In the genomic region with DNA sequence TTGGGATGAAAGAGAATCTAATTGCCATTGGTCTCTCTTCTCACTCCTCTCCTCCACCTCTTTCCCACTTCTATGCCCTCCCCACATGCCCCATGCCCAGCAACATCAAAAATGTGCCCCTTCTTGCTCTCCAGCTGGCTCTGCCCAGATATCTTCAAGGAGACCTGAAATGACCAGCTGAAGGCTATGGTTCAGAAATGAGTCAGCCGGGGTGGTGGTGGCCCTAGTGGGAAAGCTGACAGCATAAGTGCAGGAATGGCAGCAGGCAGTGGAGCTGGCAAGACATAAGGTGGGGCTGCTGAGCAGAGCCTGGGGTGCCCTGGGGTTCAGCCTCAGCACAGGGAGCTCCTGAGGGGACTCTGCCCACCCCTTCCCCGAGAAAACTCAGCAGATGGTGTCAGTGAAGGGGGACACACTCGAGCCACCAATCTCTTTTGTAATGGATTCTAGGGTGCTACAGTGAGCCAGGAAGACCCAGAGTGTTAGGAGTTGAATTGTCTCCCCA, we compare ENCODE assay signal across 13 cellular contexts.
DNase-seq lines count a peak whose midpoint lies in the region; ATAC-seq, FAIRE-seq and TF ChIP-seq lines count a peak whose summit lies in the region.
"Had no signal": no experiment of that assay in that cellular context is flagged by ENCODE, and none has a peak within 500 bp of the region (broad histone marks: within the 10 kb centered on the region; RNA-seq: fewer than 3 reads in every experiment).

No MANE protein-coding gene starts in this region.

- ATAC-seq in HG03460 (IDR thresholded peaks at IDR 0.05; ENCODE audit: unreplicated experiment) = no peak
- ATAC-seq: A549; CD8-positive, alpha-beta T cell had no signal

- no peak for TF ChIP-seq POLR2A in GM12892 (IDR thresholded peaks at IDR 0.05; ENCODE audit: low read depth, low read length)

- no peaks in the 10 kb centered on the region for H3K27me3 ChIP-seq in BE2C

- H3K9me3 ChIP-seq in BE2C = no peaks in the 10 kb centered on the region
- H3K9me3 ChIP-seq: A549 had no signal

- no peak for DNase-seq in GM12892 (ENCODE audit: insufficient read length)
- peak; percentile 54 for DNase-seq in coronary artery (ENCODE audit: low spot score)
- peak; percentile 39 for DNase-seq in islet precursor cell
- DNase-seq in renal cortical epithelial cell (ENCODE audit: low read depth) = peak; percentile 49
- DNase-seq in NCI-H2196 (lab: John Stamatoyannopoulos, UW; ENCODE audit: unreplicated experiment) = no peak
- DNase-seq in BE2C = no peak
- DNase-seq: CD8-positive, alpha-beta T cell; COR-L47; HCEC 1CT; HFFc6 had no signal

- peak; percentile 17 for FAIRE-seq in GM12892 (lab: Jason Lieb, UNC)
- FAIRE-seq: A549, GM12891 had no signal

- H3K4me1 ChIP-seq in BE2C = peaks cover 19% of the 10 kb centered on the region
- H3K4me1 ChIP-seq: A549 had no signal

- TF ChIP-seq CTCF in coronary artery (IDR thresholded peaks at IDR 0.05) = no peak
- TF ChIP-seq CTCF in BE2C (IDR thresholded peaks at IDR 0.05; ENCODE audit: low read depth, low read length) = no peak

- H3K4me3 ChIP-seq in coronary artery (no peak overlapping the region), BE2C (ENCODE audit: low read depth, low read length) (no peak overlapping the region)
- H3K4me3 ChIP-seq: A549 had no signal

- no peaks in the 10 kb centered on the region for H3K36me3 ChIP-seq in BE2C

- no peak overlapping the region for H3K27ac ChIP-seq in coronary artery
- H3K27ac ChIP-seq: A549 had no signal

Comparison
In these comparisons a context has a peak if more than half of its experiments do, and no peak if none do; other contexts are left out.
1. DNase-seq: peak in coronary artery (single experiment), islet precursor cell (single experiment) and renal cortical epithelial cell (single experiment); none in GM12892 (single experiment), NCI-H2196 (single experiment) and BE2C (single experiment).